Comparison of ENCODE assay signal across 31 cellular contexts in genomic region chr16:23306199-23307100, GRCh38. TPM values are rescaled to one million over a fixed set of nuclear protein-coding genes. Genes with fewer than 3 reads are reported as not detected.
"Had no signal": no experiment of that assay in that cellular context is flagged by ENCODE, and none has a peak within 500 bp of the region (broad histone marks: within the 10 kb centered on the region; RNA-seq: fewer than 3 reads in every experiment).

No MANE protein-coding gene starts in this region.

- H3K9me3 ChIP-seq: body of pancreas, gastrocnemius medialis had no signal

- H3K4me3 ChIP-seq: body of pancreas, esophagus muscularis mucosa, gastrocnemius medialis, heart left ventricle had no signal

- H3K9me3 Mint-ChIP-seq: activated T-cell treated with anti-CD3 and anti-CD28 coated beads, Interleukin-2, amount 50 U/mL, for 24 hours had no signal

- H3K27me3 ChIP-seq: body of pancreas had no signal

- H3K27ac ChIP-seq: body of pancreas, esophagus muscularis mucosa, foreskin keratinocyte, gastrocnemius medialis, heart left ventricle had no signal

- H3K4me3 Mint-ChIP-seq: activated CD8-positive, alpha-beta T cell treated with anti-CD3 and anti-CD28 coated beads for 36 hours; activated naive CD8-positive, alpha-beta T cell; activated T-cell treated with anti-CD3 and anti-CD28 coated beads, Interleukin-2, amount 50 U/mL, for 24 hours; activated T-cell treated with anti-CD3 and anti-CD28 coated beads, Interleukin-2, amount 50 U/mL, for 72 hours; effector memory CD8-positive, alpha-beta T cell had no signal

- FAIRE-seq: colon had no signal

- H3K36me3 ChIP-seq: esophagus muscularis mucosa, gastrocnemius medialis, heart left ventricle had no signal

- ATAC-seq: activated CD8-positive, alpha-beta T cell treated with anti-CD3 and anti-CD28 coated beads for 36 hours; activated T-cell treated with anti-CD3 and anti-CD28 coated beads, Interleukin-2, amount 50 U/mL, for 72 hours; body of pancreas; effector memory CD8-positive, alpha-beta T cell; foreskin keratinocyte; gastrocnemius medialis; heart left ventricle had no signal

- H3K27ac Mint-ChIP-seq: activated CD8-positive, alpha-beta T cell treated with anti-CD3 and anti-CD28 coated beads for 36 hours; activated naive CD8-positive, alpha-beta T cell; activated T-cell treated with anti-CD3 and anti-CD28 coated beads, Interleukin-2, amount 50 U/mL, for 24 hours; activated T-cell treated with anti-CD3 and anti-CD28 coated beads, Interleukin-2, amount 50 U/mL, for 72 hours; effector memory CD8-positive, alpha-beta T cell had no signal

- H3K4me1 ChIP-seq: foreskin keratinocyte, gastrocnemius medialis had no signal

- DNase-seq: activated CD4-positive, alpha-beta T cell treated with anti-CD3 and anti-CD28 coated beads for 48 hours; activated CD4-positive, alpha-beta T cell treated with anti-CD3 and anti-CD28 coated beads, Interleukin-2, amount 50 U/mL, for 1 hour; activated CD4-positive, alpha-beta T cell treated with anti-CD3 and anti-CD28 coated beads, Interleukin-2, amount 50 U/mL, for 48 hours; activated CD4-positive, CD25-positive, alpha-beta regulatory T cell; activated CD8-positive, alpha-beta memory T cell treated with anti-CD3 and anti-CD28 coated beads, Interleukin-2, amount 50 U/mL, for 48 hours; activated CD8-positive, alpha-beta T cell treated with anti-CD3 and anti-CD28 coated beads for 36 hours; activated effector memory CD4-positive, alpha-beta T cell treated with Interleukin-2 at 50 U/mL for 16 hours; activated gamma-delta T cell treated with Interleukin-2 at 50 U/mL for 16 hours; activated naive CD4-positive, alpha-beta T cell treated with anti-CD3 and anti-CD28 coated beads, Interleukin-2, amount 50 U/mL, for 16 hours; activated naive CD4-positive, alpha-beta T cell treated with Interleukin-2 at 50 U/mL for 16 hours; activated T-cell treated with anti-CD3 and anti-CD28 coated beads for 4 hours; activated T-cell treated with anti-CD3 and anti-CD28 coated beads, Interleukin-2, amount 50 U/mL, for 24 hours; activated T-cell treated with anti-CD3 and anti-CD28 coated beads, Interleukin-2, amount 50 U/mL, for 72 hours; amniotic stem cell; body of pancreas; caudate nucleus; cortex of kidney; dermis blood vessel endothelial cell; effector CD4-positive, alpha-beta T cell; effector memory CD8-positive, alpha-beta T cell; erythroblast; foreskin keratinocyte; gastrocnemius medialis; glutamatergic neuron; heart left ventricle had no signal

RNA-seq across cellular contexts. Expression of gene SCNN1B, which starts 4.3 kb away (rescaled TPM):
- total RNA-seq: activated CD8-positive, alpha-beta memory T cell treated with anti-CD3 and anti-CD28 coated beads for 36 hours; activated CD8-positive, alpha-beta T cell treated with anti-CD3 and anti-CD28 coated beads for 36 hours; activated T-cell treated with anti-CD3 and anti-CD28 coated beads, Interleukin-2, amount 50 U/mL, for 72 hours; chondrocyte; T-helper 1 cell treated with Interleukin-12 subunit alpha and Interleukin-12 subunit beta and Interleukin-4 antibody, amounts not matched to agents 30 ng/mL and 1 ng/mL, for 36 hours had no signal
